Comparison of ENCODE assay signal across 13 cellular contexts in the genomic region with DNA sequence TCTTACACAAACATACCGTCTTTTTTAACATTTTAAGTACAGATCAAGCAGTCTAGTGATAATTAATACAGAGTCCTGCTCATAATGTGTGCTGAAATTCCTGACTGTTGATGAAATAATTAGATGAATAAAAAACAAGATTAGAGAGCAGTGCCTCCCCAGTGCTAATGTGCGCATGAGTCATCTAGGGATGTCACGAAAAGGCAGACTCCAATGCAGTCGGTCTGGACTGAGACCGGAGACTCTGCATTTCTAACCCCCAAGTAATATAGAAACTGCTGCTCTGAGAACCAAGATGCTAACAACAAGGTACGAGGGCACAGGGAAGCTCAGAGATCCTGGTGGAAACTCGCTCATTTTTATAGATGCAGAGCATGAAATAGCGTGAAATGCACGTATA.
DNase-seq lines count a peak whose midpoint lies in the region; ATAC-seq and TF ChIP-seq lines count a peak whose summit lies in the region.
"Had no signal": no experiment of that assay in that cellular context is flagged by ENCODE, and none has a peak within 500 bp of the region (broad histone marks: within the 10 kb centered on the region; RNA-seq: fewer than 3 reads in every experiment).

No MANE protein-coding gene starts in this region.

- TF ChIP-seq CTCF in left ventricle myocardium inferior (IDR thresholded peaks at IDR 0.05; ENCODE audit: borderline replicate concordance) (no peak), GM20000 (IDR thresholded peaks at IDR 0.05; ENCODE audit: extremely low read depth, missing control alignments) (no peak)

- H3K9me3 ChIP-seq in left ventricle myocardium inferior (replicated peaks) = no peaks in the 10 kb centered on the region
- H3K9me3 ChIP-seq in right cardiac atrium (ENCODE audit: control insufficient read depth, low read length) = no peaks in the 10 kb centered on the region

- no peak for DNase-seq in Right ventricle myocardium superior
- DNase-seq in left ventricle myocardium inferior = no peak
- peak; percentile 22 for DNase-seq in brain pericyte (ENCODE audit: low read depth, low spot score)
- no peak for DNase-seq in right cardiac atrium
- DNase-seq in COR-L47 (lab: John Stamatoyannopoulos, UW) = no peak
- DNase-seq in activated CD4-positive, alpha-beta T cell treated with anti-CD3 and anti-CD28 coated beads, Interleukin-2, amount 50 U/mL, for 1 hour = no peak
- no peak for DNase-seq in GM20000 (ENCODE audit: low spot score)
- no peak for DNase-seq in NCI-H1930 (lab: John Stamatoyannopoulos, UW)
- DNase-seq: Calu3, NCI-H1694, SHP77 treated with DMSO at 0.1 percent for 48 hours had no signal

- ATAC-seq in Right ventricle myocardium superior (ENCODE audit: poor library complexity) (peak; percentile 57), right cardiac atrium (peak; percentile 51 to 61)

- H3K4me3 ChIP-seq in left ventricle myocardium inferior (no peak overlapping the region), right cardiac atrium (ENCODE audit: low read length) (no peak overlapping the region)
- H3K4me3 ChIP-seq: skin epidermis had no signal

- H3K36me3 ChIP-seq in left ventricle myocardium inferior = no peaks in the 10 kb centered on the region

- H3K27ac ChIP-seq in left ventricle myocardium inferior (replicated peaks) (no peak overlapping the region), right cardiac atrium (ENCODE audit: low read length) (no peak overlapping the region)
- H3K27ac ChIP-seq: HL-60 had no signal

- WGBS in right cardiac atrium = 77% methylated on average over 9 of the region's 9 CpGs

- H3K27me3 ChIP-seq in left ventricle myocardium inferior (ENCODE audit: low read depth) = no peaks in the 10 kb centered on the region
- no peaks in the 10 kb centered on the region for H3K27me3 ChIP-seq in right cardiac atrium (ENCODE audit: control insufficient read depth, insufficient read depth)

- H3K4me1 ChIP-seq in left ventricle myocardium inferior (peaks cover 5% of the 10 kb centered on the region), right cardiac atrium (ENCODE audit: control insufficient read depth, insufficient read depth, low read length) (no peaks in the 10 kb centered on the region)

- intact Hi-C loops in Right ventricle myocardium superior (cut with DNase I) = no loop called here
- intact Hi-C loops in left ventricle myocardium inferior (cut with micrococcal nuclease) = no loop called here
- intact Hi-C loops in right cardiac atrium (cut with DNase I) = no loop called here
